ENCODE assay signal across 7 cellular contexts in genomic region chr9:35696520-35697215, GRCh38. TPM values are rescaled to one million over a fixed set of nuclear protein-coding genes. Genes with fewer than 3 reads are reported as not detected.
DNase-seq lines count a peak whose midpoint lies in the region; ATAC-seq and TF ChIP-seq lines count a peak whose summit lies in the region.

No MANE protein-coding gene starts in this region.

- POLR2A ChIA-PET in activated CD4-positive, alpha-beta T cell treated with anti-CD3 and anti-CD28 coated beads, Interleukin-2, amount 10 ng/mL, durations not matched to agents 7 days and 5 days (lab: Charles Lee): no interaction called here

- H3K4me3 ChIP-seq in GM06990 (replicated peaks; ENCODE audit: low read depth, low read length) (no peak overlapping the region), mucosa of descending colon (no peak overlapping the region)

- no peak overlapping the region for H3K27ac Mint-ChIP-seq in activated CD4-positive, alpha-beta T cell treated with anti-CD3 and anti-CD28 coated beads, Interleukin-2, amount 10 ng/mL, durations not matched to agents 7 days and 5 days

- peaks cover 9% of the 10 kb centered on the region for H3K4me1 Mint-ChIP-seq in activated CD4-positive, alpha-beta T cell treated with anti-CD3 and anti-CD28 coated beads, Interleukin-2, amount 10 ng/mL, durations not matched to agents 7 days and 5 days

- CTCF ChIA-PET in activated CD4-positive, alpha-beta T cell treated with anti-CD3 and anti-CD28 coated beads, Interleukin-2, amount 10 ng/mL, durations not matched to agents 7 days and 5 days (lab: Charles Lee): interaction anchor here (0.6 to 4.3 kb wide), 28 partner anchors 9 to 598 kb away, joined by 3 to 67 read pairs (median 4); partner anchors contain the start of genes ARHGEF39, CCDC107, CREB3 and RMRP

- ATAC-seq in GM21825 (IDR thresholded peaks at IDR 0.05; ENCODE audit: unreplicated experiment): peak; percentile 82
- peak; percentile 89 for ATAC-seq in mucosa of descending colon

- DNase-seq in GM06990 (ENCODE audit: extremely low read depth, insufficient read length): no peak
- DNase-seq in NCI-H146 treated with DMSO at 0.1 percent for 48 hours (lab: John Stamatoyannopoulos, UW; ENCODE audit: unreplicated experiment): peak; percentile 23
- DNase-seq in activated CD4-positive, alpha-beta T cell treated with anti-CD3 and anti-CD28 coated beads, Interleukin-2, amount 10 ng/mL, durations not matched to agents 7 days and 5 days: peak; percentile 55
- DNase-seq in effector CD4-positive, alpha-beta T cell: peak; percentile 50
- DNase-seq in mucosa of descending colon: peak in 2 of 3 donors; percentile 73 to 80
- peak; percentile 7 to 54 (median 31) for DNase-seq in stimulated activated naive CD4-positive, alpha-beta T cell (lab: John Stamatoyannopoulos, UW)

- no peak overlapping the region for H3K4me3 Mint-ChIP-seq in activated CD4-positive, alpha-beta T cell treated with anti-CD3 and anti-CD28 coated beads, Interleukin-2, amount 10 ng/mL, durations not matched to agents 7 days and 5 days

- intact Hi-C loops in mucosa of descending colon (cut with DNase I, micrococcal nuclease): no loop called here

- H3K27me3 Mint-ChIP-seq in activated CD4-positive, alpha-beta T cell treated with anti-CD3 and anti-CD28 coated beads, Interleukin-2, amount 10 ng/mL, durations not matched to agents 7 days and 5 days: no peaks in the 10 kb centered on the region

- H3K9me3 ChIP-seq in mucosa of descending colon: no peaks in the 10 kb centered on the region

- no peaks in the 10 kb centered on the region for H3K27me3 ChIP-seq in GM06990 (replicated peaks; ENCODE audit: control insufficient read depth, insufficient read depth, low read length)

- no peaks in the 10 kb centered on the region for H3K9me3 Mint-ChIP-seq in activated CD4-positive, alpha-beta T cell treated with anti-CD3 and anti-CD28 coated beads, Interleukin-2, amount 10 ng/mL, durations not matched to agents 7 days and 5 days

- TF ChIP-seq CTCF in GM06990 (IDR thresholded peaks at IDR 0.05; ENCODE audit: insufficient read depth, low read length, poor library complexity, severe bottlenecking) (peak; percentile 94), mucosa of descending colon (IDR thresholded peaks at IDR 0.05) (peak; percentile 91)

- H3K36me3 ChIP-seq in GM06990 (ENCODE audit: control insufficient read depth, insufficient read depth, low read length): peaks cover 36% of the 10 kb centered on the region
- peaks cover 32% of the 10 kb centered on the region for H3K36me3 ChIP-seq in mucosa of descending colon (ENCODE audit: low read depth)

- H3K36me3 Mint-ChIP-seq in activated CD4-positive, alpha-beta T cell treated with anti-CD3 and anti-CD28 coated beads, Interleukin-2, amount 10 ng/mL, durations not matched to agents 7 days and 5 days (ENCODE audit: low read depth): peaks cover 19% of the 10 kb centered on the region

- peaks cover 8% of the 10 kb centered on the region for H3K4me1 ChIP-seq in mucosa of descending colon (ENCODE audit: low read depth)

RNA-seq across cellular contexts. Expression of gene TPM2, which starts 6.9 kb away (rescaled TPM):
- 10 to 100 TPM; 13.1 to 13.4 TPM for total RNA-seq in activated CD4-positive, alpha-beta T cell treated with anti-CD3 and anti-CD28 coated beads, Interleukin-2, amount 10 ng/mL, durations not matched to agents 7 days and 5 days
- 1,000 to 10,000 TPM in 1 of 3 donors, 100 to 1,000 TPM in 1, 10 to 100 TPM in 1; 45.3 to 1,899 (median 152) TPM for total RNA-seq in mucosa of descending colon

RNA-seq across cellular contexts. Expression of gene CA9, which starts 22.9 kb away (rescaled TPM):
- total RNA-seq in activated CD4-positive, alpha-beta T cell treated with anti-CD3 and anti-CD28 coated beads, Interleukin-2, amount 10 ng/mL, durations not matched to agents 7 days and 5 days: under 1 TPM in 1 of 2 experiments, not detected in 1; 0.40 TPM
- 1 to 10 TPM in 1 of 3 donors, under 1 TPM in 1, not detected in 1; 0.61 to 1.7 TPM for total RNA-seq in mucosa of descending colon

RNA-seq across cellular contexts. Expression of gene ARHGEF39, which starts 31.7 kb away (rescaled TPM):
- total RNA-seq in activated CD4-positive, alpha-beta T cell treated with anti-CD3 and anti-CD28 coated beads, Interleukin-2, amount 10 ng/mL, durations not matched to agents 7 days and 5 days: 10 to 100 TPM; 11.8 to 13.5 TPM
- total RNA-seq in mucosa of descending colon: 10 to 100 TPM in 1 of 3 donors, 1 to 10 TPM in 2; 2.6 to 10.3 (median 6.4) TPM

RNA-seq across cellular contexts. Expression of gene TLN1, which starts 35.3 kb away (rescaled TPM):
- total RNA-seq in activated CD4-positive, alpha-beta T cell treated with anti-CD3 and anti-CD28 coated beads, Interleukin-2, amount 10 ng/mL, durations not matched to agents 7 days and 5 days: 100 to 1,000 TPM; 362 to 422 TPM
- 100 to 1,000 TPM; 154 to 720 (median 189) TPM for total RNA-seq in mucosa of descending colon

RNA-seq across cellular contexts. Expression of gene CREB3, which starts 35.8 kb away (rescaled TPM):
- total RNA-seq in activated CD4-positive, alpha-beta T cell treated with anti-CD3 and anti-CD28 coated beads, Interleukin-2, amount 10 ng/mL, durations not matched to agents 7 days and 5 days: 10 to 100 TPM; 18.1 to 18.3 TPM
- 10 to 100 TPM; 28.2 to 47.7 (median 34.3) TPM for total RNA-seq in mucosa of descending colon
